In genomic region chr7:112254709-112255387, GRCh38 we compare ENCODE assay signal across 14 cellular contexts.
"Had no signal": no experiment of that assay in that cellular context is flagged by ENCODE, and none has a peak within 500 bp of the region (broad histone marks: within the 10 kb centered on the region; RNA-seq: fewer than 3 reads in every experiment).

No MANE protein-coding gene starts in this region.

- H3K27me3 ChIP-seq: adrenal gland, ascending aorta, brain microvascular endothelial cell, foreskin keratinocyte, testis, uterus had no signal

- H3K9me3 ChIP-seq: adrenal gland, ascending aorta, testis, uterus had no signal

- FAIRE-seq: TTC549 had no signal

- H3K4me1 ChIP-seq: adrenal gland, ascending aorta, foreskin keratinocyte, testis, uterus had no signal

- H3K27ac ChIP-seq: adrenal gland, ascending aorta, brain microvascular endothelial cell, foreskin keratinocyte, testis, uterus had no signal

- ATAC-seq: activated T-helper 17 cell treated with anti-CD3 and anti-CD28 coated beads, Interleukin-2, amount 50 U/mL, for 72 hours; naive thymus-derived CD8-positive, alpha-beta T cell had no signal

- DNase-seq: activated naive CD4-positive, alpha-beta T cell; activated T-cell treated with anti-CD3 and anti-CD28 coated beads, Interleukin-2, amount 50 U/mL, for 1 hour; adrenal gland; brain microvascular endothelial cell; central memory CD4-positive, alpha-beta T cell; naive thymus-derived CD8-positive, alpha-beta T cell; stimulated activated CD4-positive, alpha-beta T cell treated with anti-CD3 and anti-CD28 coated beads, Interleukin-4, amount 100 ng/mL, for 1 hour; stimulated activated naive CD4-positive, alpha-beta T cell; testis; uterus had no signal

- H3K36me3 ChIP-seq: adrenal gland, ascending aorta, brain microvascular endothelial cell, uterus had no signal

- H3K4me3 ChIP-seq: adrenal gland, ascending aorta, testis, uterus had no signal
